ENCODE assay signal across 21 cellular contexts in the genomic region with DNA sequence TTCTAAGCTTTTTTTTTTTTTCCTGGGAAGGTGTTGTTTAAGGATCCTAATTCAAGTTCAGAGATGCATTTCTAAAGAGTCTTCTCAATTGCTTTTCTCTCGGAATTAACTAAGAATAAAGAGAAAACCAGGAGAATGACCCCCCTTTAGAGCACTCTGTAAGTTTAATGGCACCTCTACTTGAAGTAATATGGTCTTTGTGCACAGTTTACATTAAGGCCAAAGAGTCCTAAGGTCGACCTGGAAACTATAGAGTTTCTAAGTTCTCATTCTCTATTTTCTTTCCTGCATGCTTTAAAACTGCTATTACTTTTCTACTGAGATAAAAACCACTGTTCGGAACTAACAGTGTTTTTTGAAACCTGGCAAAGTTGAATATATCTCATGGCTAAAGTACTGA.
"Had no signal": no experiment of that assay in that cellular context is flagged by ENCODE, and none has a peak within 500 bp of the region (broad histone marks: within the 10 kb centered on the region; RNA-seq: fewer than 3 reads in every experiment).

No MANE protein-coding gene starts in this region.

- FAIRE-seq: pancreas, small intestine had no signal

- DNase-seq: hippocampal formation; islet precursor cell; left ventricle myocardium inferior; naive thymus-derived CD8-positive, alpha-beta T cell; nucleus accumbens; pancreas; posterior cingulate gyrus; retina; right cardiac atrium; sigmoid colon; small intestine; spleen; stimulated activated CD4-positive, alpha-beta T cell treated with anti-CD3 and anti-CD28 coated beads, Interleukin-4, amount 100 ng/mL, for 24 hours; stimulated activated naive CD4-positive, alpha-beta T cell treated with Interleukin-2 at 50 U/mL for 16 hours; stimulated activated naive CD8-positive, alpha-beta T cell treated with anti-CD3 and anti-CD28 coated beads, Interleukin-15, amount 100 ng/mL, for 72 hours; substantia nigra; uterus had no signal

- H3K4me1 ChIP-seq: left ventricle myocardium inferior, pancreas, prostate gland, sigmoid colon, spleen, tibial nerve, uterus had no signal

- H3K9me3 ChIP-seq: pancreas, prostate gland, uterus had no signal

- H3K36me3 ChIP-seq: left ventricle myocardium inferior, pancreas, prostate gland, sigmoid colon, spleen, tibial nerve, uterus had no signal

- ATAC-seq: naive thymus-derived CD8-positive, alpha-beta T cell; pancreas; right cardiac atrium; stimulated activated effector memory CD8-positive, alpha-beta T cell treated with anti-CD3 and anti-CD28 coated beads, Interleukin-12 subunit alpha, Interleukin-12 subunit beta, amount 100 ng/mL, for 72 hours; stimulated activated naive CD8-positive, alpha-beta T cell treated with anti-CD3 and anti-CD28 coated beads, Interleukin-15, amount 100 ng/mL, for 72 hours had no signal

- H3K4me3 ChIP-seq: left ventricle myocardium inferior, lung, pancreas, prostate gland, sigmoid colon, spleen, tibial nerve, uterus had no signal

- H3K27me3 ChIP-seq: pancreas, sigmoid colon, spleen, tibial nerve, uterus had no signal

- H3K27ac ChIP-seq: left ventricle myocardium inferior, pancreas, prostate gland, sigmoid colon, spleen, tibial nerve, uterus had no signal
